Comparison of ENCODE assay signal across 15 cellular contexts in genomic region chr5:139488269-139488668, GRCh38. TPM values are rescaled to one million over a fixed set of nuclear protein-coding genes. Genes with fewer than 3 reads are reported as not detected.
A peak's percentile ranks its signal among the peaks of the same experiment; 100 is the strongest.
DNase-seq lines count a peak whose midpoint lies in the region; ATAC-seq, FAIRE-seq and TF ChIP-seq lines count a peak whose summit lies in the region.
"Had no signal": no experiment of that assay in that cellular context is flagged by ENCODE, and none has a peak within 500 bp of the region (broad histone marks: within the 10 kb centered on the region; RNA-seq: fewer than 3 reads in every experiment).

No MANE protein-coding gene starts in this region.

- WGBS in gastroesophageal sphincter (ENCODE audit: low coverage in 1 of 2), 2 donors = 60 to 79% methylated on average over 2 to 3 of the region's 3 CpGs

- H3K27me3 ChIP-seq in gastroesophageal sphincter (no peaks in the 10 kb centered on the region), uterus (no peaks in the 10 kb centered on the region)

- H3K36me3 ChIP-seq in gastroesophageal sphincter = no peaks in the 10 kb centered on the region
- no peaks in the 10 kb centered on the region for H3K36me3 ChIP-seq in uterus

- intact Hi-C loops in uterus (cut with DNase I; ENCODE audit: low total_unique reads) = no loop called here

- DNase-seq in GF-D8 (lab: John Stamatoyannopoulos, UW) (peak; percentile 35), NB4 (ENCODE audit: low read depth) (peak; percentile 40), putamen (ENCODE audit: low spot score) (peak; percentile 25), H54 (ENCODE audit: insufficient read length, low spot score) (no peak), uterus (no peak)
- DNase-seq: NK-92 treated with Interleukin-12 subunit alpha and Interleukin-12 subunit beta, amount 100 ng/mL, for 24 hours; T1000 had no signal

- FAIRE-seq in H54 (lab: Jason Lieb, UNC) = no peak
- FAIRE-seq: colon had no signal

- TF ChIP-seq EP300 in gastroesophageal sphincter (IDR thresholded peaks at IDR 0.05) = no peak

- TF ChIP-seq POLR2A in NB4 (IDR thresholded peaks at IDR 0.05; ENCODE audit: extremely low read depth, insufficient read length) (no peak), gastroesophageal sphincter (IDR thresholded peaks at IDR 0.05) (no peak), H54 (IDR thresholded peaks at IDR 0.05; ENCODE audit: low read depth, low read length) (no peak), uterus (IDR thresholded peaks at IDR 0.05) (no peak)

- H3K4me1 ChIP-seq in gastroesophageal sphincter = peaks cover 0 to 12% (median 8%) of the 10 kb centered on the region in 3 donors
- no peaks in the 10 kb centered on the region for H3K4me1 ChIP-seq in uterus

- peak overlapping the region in 3 of 4 donors; percentile 1 to 58 (median 27) for H3K27ac ChIP-seq in gastroesophageal sphincter
- no peak overlapping the region for H3K27ac ChIP-seq in uterus

- no peak overlapping the region for H3K4me3 ChIP-seq in NB4 (ENCODE audit: low read depth, low read length)
- H3K4me3 ChIP-seq in gastroesophageal sphincter = no peak overlapping the region
- no peak overlapping the region for H3K4me3 ChIP-seq in uterus

- no peak for TF ChIP-seq CTCF in NB4 (IDR thresholded peaks at IDR 0.05; ENCODE audit: low read depth, low read length)
- TF ChIP-seq CTCF in gastroesophageal sphincter (IDR thresholded peaks at IDR 0.05) = no peak
- no peak for TF ChIP-seq CTCF in uterus (IDR thresholded peaks at IDR 0.05)

- peak; percentile 57 for ATAC-seq in gastroesophageal sphincter
- ATAC-seq in HG02970 (IDR thresholded peaks at IDR 0.05; ENCODE audit: low FRiP score, unreplicated experiment) = no peak

- H3K9me3 ChIP-seq in gastroesophageal sphincter (no peaks in the 10 kb centered on the region), uterus (no peaks in the 10 kb centered on the region)

RNA-seq across cellular contexts. Expression of gene STING1, which starts 5.7 kb away (rescaled TPM):
- total RNA-seq in gastroesophageal sphincter = 10 to 100 TPM; 36.3 to 63.7 (median 50.6) TPM
- 10 to 100 TPM; 16.9 to 90.1 (median 48.5) TPM for total RNA-seq in uterus

RNA-seq across cellular contexts. Expression of gene SMIM33, which starts 17.5 kb away (rescaled TPM):
- not detected for total RNA-seq in gastroesophageal sphincter
- total RNA-seq in uterus = not detected
- total RNA-seq: G401, glomerular endothelial cell, H4, M059J, mononuclear cell had no signal

RNA-seq across cellular contexts. Expression of gene ECSCR, which starts 25.7 kb away (rescaled TPM):
- total RNA-seq in gastroesophageal sphincter = 10 to 100 TPM in 3 of 4 donors, 1 to 10 TPM in 1; 7.6 to 34.9 (median 21.8) TPM
- 10 to 100 TPM; 19.2 to 68.9 (median 42.0) TPM for total RNA-seq in uterus
- total RNA-seq: mononuclear cell had no signal

RNA-seq across cellular contexts. Expression of gene DNAJC18, which starts 48.9 kb away (rescaled TPM):
- total RNA-seq in gastroesophageal sphincter (10 to 100 TPM in 3 of 4 donors, 1 to 10 TPM in 1; 7.6 to 27.7 (median 14.5) TPM), uterus (10 to 100 TPM in 2 of 4 donors, 1 to 10 TPM in 2; 3.1 to 21.6 (median 12.6) TPM)

Comparison
In these comparisons a context has a peak if more than half of its experiments do, and no peak if none do; other contexts are left out.
1. DNase-seq: peak in GF-D8 (single experiment), NB4 (single experiment) and putamen (single experiment); none in H54 (single experiment) and uterus (0 of 2).
2. H3K27ac ChIP-seq: peak in gastroesophageal sphincter (3 of 4); none in uterus (0 of 2).